In genomic region chr12:125434936-125435443, GRCh38 we compare ENCODE assay signal across 1 cellular context.
TF ChIP-seq lines count a peak whose summit lies in the region.

No MANE protein-coding gene starts in this region.

TF ChIP-seq in GM12878, 131 proteins besides CTCF, POLR2A, EP300 and RAD21 (continued from another document and continues in another):
- TF ChIP-seq, protein P1, sequence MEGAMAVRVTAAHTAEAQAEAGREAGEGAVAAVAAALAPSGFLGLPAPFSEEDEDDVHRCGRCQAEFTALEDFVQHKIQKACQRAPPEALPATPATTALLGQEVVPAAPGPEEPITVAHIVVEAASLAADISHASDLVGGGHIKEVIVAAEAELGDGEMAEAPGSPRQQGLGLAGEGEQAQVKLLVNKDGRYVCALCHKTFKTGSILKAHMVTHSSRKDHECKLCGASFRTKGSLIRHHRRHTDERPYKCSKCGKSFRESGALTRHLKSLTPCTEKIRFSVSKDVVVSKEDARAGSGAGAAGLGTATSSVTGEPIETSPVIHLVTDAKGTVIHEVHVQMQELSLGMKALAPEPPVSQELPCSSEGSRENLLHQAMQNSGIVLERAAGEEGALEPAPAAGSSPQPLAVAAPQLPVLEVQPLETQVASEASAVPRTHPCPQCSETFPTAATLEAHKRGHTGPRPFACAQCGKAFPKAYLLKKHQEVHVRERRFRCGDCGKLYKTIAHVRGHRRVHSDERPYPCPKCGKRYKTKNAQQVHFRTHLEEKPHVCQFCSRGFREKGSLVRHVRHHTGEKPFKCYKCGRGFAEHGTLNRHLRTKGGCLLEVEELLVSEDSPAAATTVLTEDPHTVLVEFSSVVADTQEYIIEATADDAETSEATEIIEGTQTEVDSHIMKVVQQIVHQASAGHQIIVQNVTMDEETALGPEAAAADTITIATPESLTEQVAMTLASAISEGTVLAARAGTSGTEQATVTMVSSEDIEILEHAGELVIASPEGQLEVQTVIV (IDR thresholded peaks at IDR 0.05; ENCODE audit: borderline replicate concordance, partially characterized antibody): no peak
- TF ChIP-seq GABPA (IDR thresholded peaks at IDR 0.05; ENCODE audit: low read depth): peak; percentile 37; the same call in 1 of the 2 replicates
- no peak for TF ChIP-seq KDM1A (IDR thresholded peaks at IDR 0.05; ENCODE audit: borderline replicate concordance)
- TF ChIP-seq, protein P2, sequence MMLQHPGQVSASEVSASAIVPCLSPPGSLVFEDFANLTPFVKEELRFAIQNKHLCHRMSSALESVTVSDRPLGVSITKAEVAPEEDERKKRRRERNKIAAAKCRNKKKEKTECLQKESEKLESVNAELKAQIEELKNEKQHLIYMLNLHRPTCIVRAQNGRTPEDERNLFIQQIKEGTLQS (IDR thresholded peaks at IDR 0.05; ENCODE audit: borderline replicate concordance, extremely low read depth, low read depth, low read length): no peak
- TF ChIP-seq ATF2 (IDR thresholded peaks at IDR 0.05; ENCODE audit: low read length): peak; percentile 71
- 0 out of 2 replicates have a peak, but pooled peaks have one; percentile 66 for TF ChIP-seq STAT3 (IDR thresholded peaks at IDR 0.05; ENCODE audit: low read depth, low read length)
- TF ChIP-seq RB1 (IDR thresholded peaks at IDR 0.05; ENCODE audit: borderline replicate concordance): no peak
- TF ChIP-seq ZZZ3 (IDR thresholded peaks at IDR 0.05; ENCODE audit: control insufficient read depth, insufficient read length, low read depth): no peak
- TF ChIP-seq NR2F1 (conservative IDR thresholded peaks at IDR 0.05): peak; percentile 93
- TF ChIP-seq EED (IDR thresholded peaks at IDR 0.05; ENCODE audit: low read depth): peak; percentile 84
- peak; percentile 48; the same call in 1 of the 2 replicates for TF ChIP-seq FOXM1 (IDR thresholded peaks at IDR 0.05; ENCODE audit: low read depth, low read length)
- no peak for TF ChIP-seq NFXL1 (IDR thresholded peaks at IDR 0.05; ENCODE audit: borderline replicate concordance)
- peak; percentile 71 to 78 for TF ChIP-seq BHLHE40 (IDR thresholded peaks at IDR 0.05; ENCODE audit: borderline replicate concordance in 1 of 2, low read depth in 2 of 2, low read length in 1 of 2)
- TF ChIP-seq, protein P3, sequence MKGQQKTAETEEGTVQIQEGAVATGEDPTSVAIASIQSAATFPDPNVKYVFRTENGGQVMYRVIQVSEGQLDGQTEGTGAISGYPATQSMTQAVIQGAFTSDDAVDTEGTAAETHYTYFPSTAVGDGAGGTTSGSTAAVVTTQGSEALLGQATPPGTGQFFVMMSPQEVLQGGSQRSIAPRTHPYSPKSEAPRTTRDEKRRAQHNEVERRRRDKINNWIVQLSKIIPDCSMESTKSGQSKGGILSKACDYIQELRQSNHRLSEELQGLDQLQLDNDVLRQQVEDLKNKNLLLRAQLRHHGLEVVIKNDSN (IDR thresholded peaks at IDR 0.05; ENCODE audit: borderline replicate concordance, extremely low read length, insufficient read depth, low read depth, low read length): no peak
- TF ChIP-seq GATAD2B (conservative IDR thresholded peaks at IDR 0.05; ENCODE audit: low read depth): peak; percentile 64; the same call in 1 of the 2 replicates
- no peak for TF ChIP-seq HDAC6 (IDR thresholded peaks at IDR 0.05; ENCODE audit: unreplicated experiment)
- TF ChIP-seq SPI1 (IDR thresholded peaks at IDR 0.05; ENCODE audit: borderline replicate concordance, insufficient read depth, low read depth, low read length): peak; percentile 18; the same call in 1 of the 2 replicates
- no peak for TF ChIP-seq TAF1 (IDR thresholded peaks at IDR 0.05; ENCODE audit: borderline replicate concordance, low read depth, low read length)
- peak; percentile 25; the same call in 1 of the 3 replicates for TF ChIP-seq POU2F2 (IDR thresholded peaks at IDR 0.05; ENCODE audit: borderline replicate concordance, low read depth, low read length)
- no peak for TF ChIP-seq YY1 (IDR thresholded peaks at IDR 0.05; ENCODE audit: low read depth, low read length)
- no peak for TF ChIP-seq NR2C2 (IDR thresholded peaks at IDR 0.05; ENCODE audit: borderline replicate concordance, control insufficient read depth, insufficient read length, low read depth)
- no peak for TF ChIP-seq WRNIP1 (IDR thresholded peaks at IDR 0.05; ENCODE audit: borderline replicate concordance, low read depth, low read length)
- TF ChIP-seq, protein P4, sequence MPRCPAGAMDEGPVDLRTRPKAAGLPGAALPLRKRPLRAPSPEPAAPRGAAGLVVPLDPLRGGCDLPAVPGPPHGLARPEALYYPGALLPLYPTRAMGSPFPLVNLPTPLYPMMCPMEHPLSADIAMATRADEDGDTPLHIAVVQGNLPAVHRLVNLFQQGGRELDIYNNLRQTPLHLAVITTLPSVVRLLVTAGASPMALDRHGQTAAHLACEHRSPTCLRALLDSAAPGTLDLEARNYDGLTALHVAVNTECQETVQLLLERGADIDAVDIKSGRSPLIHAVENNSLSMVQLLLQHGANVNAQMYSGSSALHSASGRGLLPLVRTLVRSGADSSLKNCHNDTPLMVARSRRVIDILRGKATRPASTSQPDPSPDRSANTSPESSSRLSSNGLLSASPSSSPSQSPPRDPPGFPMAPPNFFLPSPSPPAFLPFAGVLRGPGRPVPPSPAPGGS (IDR thresholded peaks at IDR 0.05; ENCODE audit: borderline replicate concordance, insufficient read depth, low read depth, low read length, poor library complexity, severe bottlenecking): peak; percentile 66
- no peak for TF ChIP-seq E2F8 (IDR thresholded peaks at IDR 0.05; ENCODE audit: low read depth, partially characterized antibody)
- no peak; the same call in 1 of the 2 replicates for TF ChIP-seq PML (IDR thresholded peaks at IDR 0.05; ENCODE audit: low read length)
- TF ChIP-seq CHD2 (IDR thresholded peaks at IDR 0.05; ENCODE audit: borderline replicate concordance, low read depth, low read length): peak; percentile 45; the same call in 1 of the 2 replicates
- no peak for TF ChIP-seq POLR2AphosphoS2 (IDR thresholded peaks at IDR 0.05; ENCODE audit: low read depth, low read length)
- TF ChIP-seq, protein P5, sequence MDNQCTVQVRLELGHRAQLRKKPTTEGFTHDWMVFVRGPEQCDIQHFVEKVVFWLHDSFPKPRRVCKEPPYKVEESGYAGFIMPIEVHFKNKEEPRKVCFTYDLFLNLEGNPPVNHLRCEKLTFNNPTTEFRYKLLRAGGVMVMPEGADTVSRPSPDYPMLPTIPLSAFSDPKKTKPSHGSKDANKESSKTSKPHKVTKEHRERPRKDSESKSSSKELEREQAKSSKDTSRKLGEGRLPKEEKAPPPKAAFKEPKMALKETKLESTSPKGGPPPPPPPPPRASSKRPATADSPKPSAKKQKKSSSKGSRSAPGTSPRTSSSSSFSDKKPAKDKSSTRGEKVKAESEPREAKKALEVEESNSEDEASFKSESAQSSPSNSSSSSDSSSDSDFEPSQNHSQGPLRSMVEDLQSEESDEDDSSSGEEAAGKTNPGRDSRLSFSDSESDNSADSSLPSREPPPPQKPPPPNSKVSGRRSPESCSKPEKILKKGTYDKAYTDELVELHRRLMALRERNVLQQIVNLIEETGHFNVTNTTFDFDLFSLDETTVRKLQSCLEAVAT (IDR thresholded peaks at IDR 0.05): peak; percentile 49; the same call in 1 of the 2 replicates
- TF ChIP-seq IKZF1 (conservative IDR thresholded peaks at IDR 0.05): peak; percentile 94
- TF ChIP-seq RCOR1 (conservative IDR thresholded peaks at IDR 0.05; ENCODE audit: low read depth, low read length): 0 out of 2 replicates have a peak, but pooled peaks have one; percentile 34
- 0 out of 2 replicates have a peak, but pooled peaks have one; percentile 27 for TF ChIP-seq CBFB (IDR thresholded peaks at IDR 0.05; ENCODE audit: low read depth)
- peak; percentile 95 to 96 for TF ChIP-seq IKZF2 (IDR thresholded peaks at IDR 0.05)
- peak; percentile 70 for TF ChIP-seq FOXK2 (IDR thresholded peaks at IDR 0.05)
- no peak for TF ChIP-seq RFX5 (IDR thresholded peaks at IDR 0.05; ENCODE audit: low read depth, low read length)
- no peak for TF ChIP-seq CBX3 (IDR thresholded peaks at IDR 0.05; ENCODE audit: borderline replicate concordance, low read depth)
- no peak for TF ChIP-seq ZNF207 (IDR thresholded peaks at IDR 0.05; ENCODE audit: borderline replicate concordance)
- TF ChIP-seq SREBF2 (IDR thresholded peaks at IDR 0.05; ENCODE audit: low read length): no peak
- no peak for TF ChIP-seq IRF5 (IDR thresholded peaks at IDR 0.05; ENCODE audit: borderline replicate concordance)
- no peak; the same call in 1 of the 2 replicates for TF ChIP-seq MYB (IDR thresholded peaks at IDR 0.05; ENCODE audit: borderline replicate concordance, low read depth, low read length)
- no peak for TF ChIP-seq SP1 (IDR thresholded peaks at IDR 0.05; ENCODE audit: low read depth, low read length)
- TF ChIP-seq EZH2 (IDR thresholded peaks at IDR 0.05; ENCODE audit: borderline replicate concordance, control insufficient read depth, low read depth, low read length): no peak
- TF ChIP-seq BACH1 (IDR thresholded peaks at IDR 0.05; ENCODE audit: borderline replicate concordance): 0 out of 2 replicates have a peak, but pooled peaks have one; percentile 29
- TF ChIP-seq ZNF384 (IDR thresholded peaks at IDR 0.05; ENCODE audit: borderline replicate concordance, low read depth, low read length): no peak
- TF ChIP-seq NR2C1 (IDR thresholded peaks at IDR 0.05): no peak
- 0 out of 2 replicates have a peak, but pooled peaks have one; percentile 19 for TF ChIP-seq PAX5 (IDR thresholded peaks at IDR 0.05; ENCODE audit: borderline replicate concordance, low read depth, low read length)
- no peak for TF ChIP-seq MEF2A (IDR thresholded peaks at IDR 0.05; ENCODE audit: insufficient read depth, low read depth, low read length)
- TF ChIP-seq, protein P6, sequence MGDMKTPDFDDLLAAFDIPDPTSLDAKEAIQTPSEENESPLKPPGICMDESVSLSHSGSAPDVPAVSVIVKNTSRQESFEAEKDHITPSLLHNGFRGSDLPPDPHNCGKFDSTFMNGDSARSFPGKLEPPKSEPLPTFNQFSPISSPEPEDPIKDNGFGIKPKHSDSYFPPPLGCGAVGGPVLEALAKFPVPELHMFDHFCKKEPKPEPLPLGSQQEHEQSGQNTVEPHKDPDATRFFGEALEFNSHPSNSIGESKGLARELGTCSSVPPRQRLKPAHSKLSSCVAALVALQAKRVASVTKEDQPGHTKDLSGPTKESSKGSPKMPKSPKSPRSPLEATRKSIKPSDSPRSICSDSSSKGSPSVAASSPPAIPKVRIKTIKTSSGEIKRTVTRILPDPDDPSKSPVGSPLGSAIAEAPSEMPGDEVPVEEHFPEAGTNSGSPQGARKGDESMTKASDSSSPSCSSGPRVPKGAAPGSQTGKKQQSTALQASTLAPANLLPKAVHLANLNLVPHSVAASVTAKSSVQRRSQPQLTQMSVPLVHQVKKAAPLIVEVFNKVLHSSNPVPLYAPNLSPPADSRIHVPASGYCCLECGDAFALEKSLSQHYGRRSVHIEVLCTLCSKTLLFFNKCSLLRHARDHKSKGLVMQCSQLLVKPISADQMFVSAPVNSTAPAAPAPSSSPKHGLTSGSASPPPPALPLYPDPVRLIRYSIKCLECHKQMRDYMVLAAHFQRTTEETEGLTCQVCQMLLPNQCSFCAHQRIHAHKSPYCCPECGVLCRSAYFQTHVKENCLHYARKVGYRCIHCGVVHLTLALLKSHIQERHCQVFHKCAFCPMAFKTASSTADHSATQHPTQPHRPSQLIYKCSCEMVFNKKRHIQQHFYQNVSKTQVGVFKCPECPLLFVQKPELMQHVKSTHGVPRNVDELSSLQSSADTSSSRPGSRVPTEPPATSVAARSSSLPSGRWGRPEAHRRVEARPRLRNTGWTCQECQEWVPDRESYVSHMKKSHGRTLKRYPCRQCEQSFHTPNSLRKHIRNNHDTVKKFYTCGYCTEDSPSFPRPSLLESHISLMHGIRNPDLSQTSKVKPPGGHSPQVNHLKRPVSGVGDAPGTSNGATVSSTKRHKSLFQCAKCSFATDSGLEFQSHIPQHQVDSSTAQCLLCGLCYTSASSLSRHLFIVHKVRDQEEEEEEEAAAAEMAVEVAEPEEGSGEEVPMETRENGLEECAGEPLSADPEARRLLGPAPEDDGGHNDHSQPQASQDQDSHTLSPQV (IDR thresholded peaks at IDR 0.05): no peak
